ENCODE assay signal across 1 cellular context in the genomic region with DNA sequence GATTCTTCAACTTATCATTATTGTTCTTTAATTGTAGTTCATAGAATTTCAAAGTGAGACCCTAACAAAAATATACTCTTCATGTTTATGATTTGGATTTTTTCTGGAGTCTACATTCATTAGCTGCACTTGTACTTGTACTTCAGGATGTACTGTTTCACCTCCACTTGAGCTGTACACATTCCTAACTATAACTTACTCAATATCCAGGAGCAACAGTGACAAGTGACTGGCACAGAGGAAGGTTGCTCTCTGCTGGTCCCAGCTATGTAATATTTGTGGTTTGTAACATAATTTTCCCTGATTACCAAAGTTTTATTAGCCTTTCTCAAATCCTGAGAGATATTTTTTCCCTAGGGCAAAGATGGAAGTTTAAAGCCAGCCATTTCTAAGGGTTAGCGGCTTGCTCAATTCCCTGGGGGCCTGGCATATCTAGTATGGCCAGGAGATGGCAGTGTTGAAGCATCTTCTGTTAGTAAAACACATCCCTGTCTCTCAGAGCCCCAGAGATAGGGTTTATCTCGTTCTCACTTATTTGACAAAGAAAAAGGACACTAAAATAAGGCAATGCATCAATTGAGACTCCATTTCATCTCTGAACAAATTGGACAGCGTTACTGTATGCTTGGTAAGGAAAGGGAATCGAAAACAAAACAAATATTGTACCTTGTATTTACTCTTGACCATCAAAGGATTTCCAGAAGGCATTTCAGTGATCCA.
TF ChIP-seq lines count a peak whose summit lies in the region.

No MANE protein-coding gene starts in this region.

TF ChIP-seq in SK-N-SH treated with all-trans-retinoic acid at 6 μM for 48 hours, 23 proteins besides CTCF, POLR2A, EP300 and RAD21 (continued from another document):
- TF ChIP-seq, protein P1, sequence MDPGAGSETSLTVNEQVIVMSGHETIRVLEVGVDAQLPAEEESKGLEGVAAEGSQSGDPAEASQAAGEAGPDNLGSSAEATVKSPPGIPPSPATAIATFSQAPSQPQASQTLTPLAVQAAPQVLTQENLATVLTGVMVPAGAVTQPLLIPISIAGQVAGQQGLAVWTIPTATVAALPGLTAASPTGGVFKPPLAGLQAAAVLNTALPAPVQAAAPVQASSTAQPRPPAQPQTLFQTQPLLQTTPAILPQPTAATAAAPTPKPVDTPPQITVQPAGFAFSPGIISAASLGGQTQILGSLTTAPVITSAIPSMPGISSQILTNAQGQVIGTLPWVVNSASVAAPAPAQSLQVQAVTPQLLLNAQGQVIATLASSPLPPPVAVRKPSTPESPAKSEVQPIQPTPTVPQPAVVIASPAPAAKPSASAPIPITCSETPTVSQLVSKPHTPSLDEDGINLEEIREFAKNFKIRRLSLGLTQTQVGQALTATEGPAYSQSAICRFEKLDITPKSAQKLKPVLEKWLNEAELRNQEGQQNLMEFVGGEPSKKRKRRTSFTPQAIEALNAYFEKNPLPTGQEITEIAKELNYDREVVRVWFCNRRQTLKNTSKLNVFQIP (CRISPR knock-in tag; IDR thresholded peaks at IDR 0.05; ENCODE audit: borderline replicate concordance, low read depth), result no peak
- TF ChIP-seq ZFP3 (CRISPR knock-in tag; IDR thresholded peaks at IDR 0.05) (no peak), RARB (CRISPR knock-in tag; IDR thresholded peaks at IDR 0.05) (no peak), CSDC2 (CRISPR knock-in tag; IDR thresholded peaks at IDR 0.05) (no peak), SNAI2 (CRISPR knock-in tag; IDR thresholded peaks at IDR 0.05) (no peak), ARNTL (CRISPR knock-in tag; IDR thresholded peaks at IDR 0.05; ENCODE audit: borderline replicate concordance, low read depth) (no peak), ZNF8 (CRISPR knock-in tag; IDR thresholded peaks at IDR 0.05) (no peak)
- TF ChIP-seq, protein P2, sequence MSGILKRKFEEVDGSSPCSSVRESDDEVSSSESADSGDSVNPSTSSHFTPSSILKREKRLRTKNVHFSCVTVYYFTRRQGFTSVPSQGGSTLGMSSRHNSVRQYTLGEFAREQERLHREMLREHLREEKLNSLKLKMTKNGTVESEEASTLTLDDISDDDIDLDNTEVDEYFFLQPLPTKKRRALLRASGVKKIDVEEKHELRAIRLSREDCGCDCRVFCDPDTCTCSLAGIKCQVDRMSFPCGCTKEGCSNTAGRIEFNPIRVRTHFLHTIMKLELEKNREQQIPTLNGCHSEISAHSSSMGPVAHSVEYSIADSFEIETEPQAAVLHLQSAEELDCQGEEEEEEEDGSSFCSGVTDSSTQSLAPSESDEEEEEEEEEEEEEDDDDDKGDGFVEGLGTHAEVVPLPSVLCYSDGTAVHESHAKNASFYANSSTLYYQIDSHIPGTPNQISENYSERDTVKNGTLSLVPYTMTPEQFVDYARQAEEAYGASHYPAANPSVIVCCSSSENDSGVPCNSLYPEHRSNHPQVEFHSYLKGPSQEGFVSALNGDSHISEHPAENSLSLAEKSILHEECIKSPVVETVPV (CRISPR knock-in tag; IDR thresholded peaks at IDR 0.05), result no peak
